ENCODE assay signal across 9 cellular contexts in the genomic region with DNA sequence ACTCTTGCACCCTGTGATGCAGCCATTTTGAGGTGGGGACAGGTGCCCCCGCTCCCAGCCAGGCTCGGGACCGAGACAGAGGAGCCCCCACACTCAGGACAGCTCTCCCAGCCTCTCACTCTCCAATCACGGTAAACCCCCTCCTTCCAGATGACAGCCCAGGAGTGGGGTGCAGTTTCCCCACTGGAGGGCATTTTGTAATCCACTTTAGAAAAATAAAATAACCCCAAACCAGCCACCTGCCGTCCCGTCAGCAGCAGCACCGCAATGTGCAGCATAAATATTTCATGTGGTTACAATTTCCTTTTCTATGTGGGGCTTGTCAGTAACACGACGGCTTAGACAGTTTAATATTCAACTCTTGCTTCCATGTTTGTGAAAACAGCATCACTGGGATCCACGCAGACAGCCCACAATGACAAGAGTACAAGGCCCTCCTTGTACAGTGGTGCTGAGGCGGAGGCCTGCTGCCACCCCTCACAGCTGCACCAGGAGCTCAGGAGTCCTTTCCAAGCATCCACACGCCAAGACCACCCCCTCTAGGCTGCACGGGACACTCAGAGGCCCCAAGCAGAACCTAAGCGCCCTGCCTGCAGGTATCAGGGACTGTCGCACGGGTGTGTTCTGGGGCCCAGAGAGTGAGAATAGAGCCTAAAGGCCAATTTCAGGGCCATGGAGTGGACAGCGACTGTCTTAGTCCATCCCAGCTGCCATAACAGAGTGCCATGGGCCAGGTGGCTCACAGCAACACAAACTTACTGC.
DNase-seq lines count a peak whose midpoint lies in the region; ATAC-seq and TF ChIP-seq lines count a peak whose summit lies in the region.
"Had no signal": no experiment of that assay in that cellular context is flagged by ENCODE, and none has a peak within 500 bp of the region (broad histone marks: within the 10 kb centered on the region; RNA-seq: fewer than 3 reads in every experiment).

No MANE protein-coding gene starts in this region.

- H3K79me2 ChIP-seq in OCI-LY7 (ENCODE audit: insufficient read depth, low read depth, low read length): no peaks in the 10 kb centered on the region

- peak overlapping the region; percentile 69 to 74 for H3K4me3 Mint-ChIP-seq in stimulated activated naive B cell treated with anti-CD40 and anti-IgM and Interleukin-4, amounts not matched to agents 10 μg/mL and 1 μg/mL and 100 μg/mL, for 72 hours

- H3K4me1 ChIP-seq in effector memory CD4-positive, alpha-beta T cell (ENCODE audit: control insufficient read depth, insufficient read depth, low read length, poor library complexity, severe bottlenecking): peaks cover 37% of the 10 kb centered on the region
- H3K4me1 ChIP-seq in OCI-LY7 (ENCODE audit: insufficient read depth, low read length, poor library complexity, severe bottlenecking): no peaks in the 10 kb centered on the region

- peak overlapping the region; percentile 74 for H3K27ac ChIP-seq in effector memory CD4-positive, alpha-beta T cell (ENCODE audit: insufficient read depth, low read length, poor library complexity, severe bottlenecking)
- no peak overlapping the region for H3K27ac ChIP-seq in OCI-LY7 (ENCODE audit: low read depth, low read length, poor library complexity, severe bottlenecking)

- peaks cover 27 to 56% of the 10 kb centered on the region in 2 donors for H3K4me1 Mint-ChIP-seq in stimulated activated naive B cell treated with anti-CD40 and anti-IgM and Interleukin-4, amounts not matched to agents 10 μg/mL and 1 μg/mL and 100 μg/mL, for 72 hours

- no TSS peak for BruUV-seq in OCI-LY7 (replicated peaks; lab: Mats Ljungman, UMichigan)

- H3K27ac Mint-ChIP-seq in stimulated activated naive B cell treated with anti-CD40 and anti-IgM and Interleukin-4, amounts not matched to agents 10 μg/mL and 1 μg/mL and 100 μg/mL, for 72 hours: peak overlapping the region; percentile 97

- peak overlapping the region; percentile 46 for H3K4me3 ChIP-seq in Jurkat, Clone E6-1 (ENCODE audit: low read length)
- peak overlapping the region; percentile 35 for H3K4me3 ChIP-seq in effector memory CD4-positive, alpha-beta T cell (ENCODE audit: insufficient read depth, low read depth, low read length, poor library complexity, severe bottlenecking)
- H3K4me3 ChIP-seq in OCI-LY7 (ENCODE audit: low read depth, low read length, poor library complexity, severe bottlenecking): no peak overlapping the region

- intact Hi-C loops in OCI-LY7 (cut with micrococcal nuclease; ENCODE audit: unreplicated experiment): no loop called here

- peaks cover 0 to 3% of the 10 kb centered on the region in 2 donors for H3K36me3 Mint-ChIP-seq in stimulated activated naive B cell treated with anti-CD40 and anti-IgM and Interleukin-4, amounts not matched to agents 10 μg/mL and 1 μg/mL and 100 μg/mL, for 72 hours

- no peaks in the 10 kb centered on the region for H3K36me3 ChIP-seq in effector memory CD4-positive, alpha-beta T cell (ENCODE audit: control insufficient read depth, insufficient read depth, low read length)
- no peaks in the 10 kb centered on the region for H3K36me3 ChIP-seq in OCI-LY7 (ENCODE audit: insufficient read depth, low read length)

- H3K9me3 Mint-ChIP-seq in stimulated activated naive B cell treated with anti-CD40 and anti-IgM and Interleukin-4, amounts not matched to agents 10 μg/mL and 1 μg/mL and 100 μg/mL, for 72 hours: no peaks in the 10 kb centered on the region

- DNase-seq in Jurkat, Clone E6-1 (ENCODE audit: low read depth, low spot score): peak; percentile 91
- peak in 1 of 3 donors; percentile 51 for DNase-seq in effector memory CD4-positive, alpha-beta T cell
- no peak for DNase-seq in stimulated activated naive B cell treated with anti-CD40 and anti-IgM and Interleukin-4, amounts not matched to agents 10 μg/mL and 1 μg/mL and 100 μg/mL, for 72 hours
- no peak for DNase-seq in OCI-LY7 (ENCODE audit: low spot score)
- DNase-seq: KG1 had no signal

- TF ChIP-seq CTCF in OCI-LY7 (conservative IDR thresholded peaks at IDR 0.05; ENCODE audit: low read length): no peak

- POLR2A ChIA-PET in OCI-LY7 (lab: Charles Lee): interaction anchor here (0.6 kb wide), 1 partner anchor 658 kb away, joined by 3 read pairs; no protein-coding TSS in a partner anchor

- peaks cover 27 to 34% of the 10 kb centered on the region in 2 donors for H3K27me3 Mint-ChIP-seq in stimulated activated naive B cell treated with anti-CD40 and anti-IgM and Interleukin-4, amounts not matched to agents 10 μg/mL and 1 μg/mL and 100 μg/mL, for 72 hours

- CTCF ChIA-PET in OCI-LY7 (lab: Charles Lee; ENCODE audit: unreplicated experiment): no interaction called here

- peaks cover 4% of the 10 kb centered on the region for H3K27me3 ChIP-seq in effector memory CD4-positive, alpha-beta T cell (replicated peaks; ENCODE audit: control insufficient read depth, insufficient read depth, low read length, poor library complexity, severe bottlenecking)

- no peaks in the 10 kb centered on the region for H4K20me1 ChIP-seq in OCI-LY7 (ENCODE audit: insufficient read depth, low read length)

- no peaks in the 10 kb centered on the region for H3K9me2 ChIP-seq in OCI-LY7 (ENCODE audit: insufficient read depth, low read length)

- no peak overlapping the region for H3K4me2 ChIP-seq in OCI-LY7 (ENCODE audit: low read length)

- no peak overlapping the region for H2AFZ ChIP-seq in OCI-LY7 (ENCODE audit: low read length)

- no peaks in the 10 kb centered on the region for H3K9me3 ChIP-seq in effector memory CD4-positive, alpha-beta T cell (ENCODE audit: control insufficient read depth, low read length)
- H3K9me3 ChIP-seq in OCI-LY7 (ENCODE audit: low read length): no peaks in the 10 kb centered on the region

- peak; percentile 7 to 28 for ATAC-seq in activated CD4-positive, CD25-positive, alpha-beta regulatory T cell treated with anti-CD3 and anti-CD28 coated beads, Interleukin-2, amount 50 U/mL, for 24 hours
- ATAC-seq in stimulated activated naive B cell treated with anti-CD40 and anti-IgM and Interleukin-4, amounts not matched to agents 10 μg/mL and 1 μg/mL and 100 μg/mL, for 72 hours (replicated peaks): peak; percentile 14 to 15
- ATAC-seq in GM21360 (IDR thresholded peaks at IDR 0.05; ENCODE audit: unreplicated experiment) (no peak), GM21723 (IDR thresholded peaks at IDR 0.05; ENCODE audit: unreplicated experiment) (no peak)
- ATAC-seq: right cardiac atrium had no signal

Comparison
In these comparisons a context has a peak if more than half of its experiments do, and no peak if none do; other contexts are left out.
1. ATAC-seq: peak in activated CD4-positive, CD25-positive, alpha-beta regulatory T cell treated with anti-CD3 and anti-CD28 coated beads, Interleukin-2, amount 50 U/mL, for 24 hours (2 of 2) and stimulated activated naive B cell treated with anti-CD40 and anti-IgM and Interleukin-4, amounts not matched to agents 10 μg/mL and 1 μg/mL and 100 μg/mL, for 72 hours (2 of 2); none in GM21360 (single experiment) and GM21723 (single experiment).